19 cellular contexts compared by ENCODE assay signal in the genomic region with DNA sequence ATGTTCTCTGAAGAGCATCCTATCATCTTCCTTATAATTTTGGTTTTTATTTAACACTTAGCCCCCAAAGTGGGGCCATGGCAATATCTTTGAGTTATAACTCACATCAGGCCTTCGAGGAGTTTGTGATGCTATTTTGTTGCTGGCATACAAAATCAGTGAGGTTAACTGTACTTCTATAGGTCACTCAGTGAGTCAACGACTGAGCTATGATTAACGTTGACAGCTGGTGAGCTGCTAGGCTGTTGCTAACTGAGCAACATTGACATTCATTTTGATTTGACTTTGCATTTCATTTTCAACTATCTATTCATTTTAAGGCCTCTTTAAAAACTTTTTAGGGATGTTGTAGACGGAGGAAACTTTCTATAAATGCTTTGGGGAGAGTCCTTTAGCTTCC. TPM values are rescaled to one million over a fixed set of nuclear protein-coding genes. Genes with fewer than 3 reads are reported as not detected.
DNase-seq lines count a peak whose midpoint lies in the region; ATAC-seq and TF ChIP-seq lines count a peak whose summit lies in the region.
"Had no signal": no experiment of that assay in that cellular context is flagged by ENCODE, and none has a peak within 500 bp of the region (broad histone marks: within the 10 kb centered on the region; RNA-seq: fewer than 3 reads in every experiment).

No MANE protein-coding gene starts in this region.

- no peak overlapping the region for H3K4me3 Mint-ChIP-seq in activated CD8-positive, alpha-beta T cell treated with anti-CD3 and anti-CD28 coated beads for 36 hours
- H3K4me3 Mint-ChIP-seq in activated CD8-positive, alpha-beta T cell treated with anti-CD3 and anti-CD28 coated beads, Interleukin-2, amount 10 ng/mL, durations not matched to agents 7 days and 5 days, result no peak overlapping the region
- no peak overlapping the region for H3K4me3 Mint-ChIP-seq in stimulated activated effector memory CD8-positive, alpha-beta T cell treated with anti-CD3 and anti-CD28 coated beads, Interleukin-12 subunit alpha, Interleukin-12 subunit beta, amount 100 ng/mL, for 72 hours
- H3K4me3 Mint-ChIP-seq: CD4-positive, CD25-positive, alpha-beta regulatory T cell had no signal

- no peaks in the 10 kb centered on the region for H3K9me3 ChIP-seq in sigmoid colon
- H3K9me3 ChIP-seq: gastrocnemius medialis, left ventricle myocardium inferior, pancreas, stomach had no signal

- POLR2A ChIA-PET in activated CD8-positive, alpha-beta T cell treated with anti-CD3 and anti-CD28 coated beads for 36 hours (lab: Charles Lee), result no interaction called here
- POLR2A ChIA-PET in activated CD8-positive, alpha-beta T cell treated with anti-CD3 and anti-CD28 coated beads, Interleukin-2, amount 10 ng/mL, durations not matched to agents 7 days and 5 days (lab: Charles Lee), result no interaction called here

- H3K36me3 Mint-ChIP-seq in activated CD8-positive, alpha-beta T cell treated with anti-CD3 and anti-CD28 coated beads for 36 hours (ENCODE audit: low read depth), result peaks cover 9% of the 10 kb centered on the region
- H3K36me3 Mint-ChIP-seq in activated CD8-positive, alpha-beta T cell treated with anti-CD3 and anti-CD28 coated beads, Interleukin-2, amount 10 ng/mL, durations not matched to agents 7 days and 5 days (ENCODE audit: low read depth), result peaks cover 6% of the 10 kb centered on the region
- H3K36me3 Mint-ChIP-seq in stimulated activated effector memory CD8-positive, alpha-beta T cell treated with anti-CD3 and anti-CD28 coated beads, Interleukin-12 subunit alpha, Interleukin-12 subunit beta, amount 100 ng/mL, for 72 hours, result no peaks in the 10 kb centered on the region

- no peaks in the 10 kb centered on the region for H3K36me3 ChIP-seq in sigmoid colon
- H3K36me3 ChIP-seq: gastrocnemius medialis, left ventricle myocardium inferior, pancreas, stomach had no signal

- intact Hi-C loops in activated CD8-positive, alpha-beta T cell treated with anti-CD3 and anti-CD28 coated beads for 36 hours (cut with micrococcal nuclease), result no loop called here
- intact Hi-C loops in sigmoid colon (cut with DNase I), result no loop called here

- no peak for TF ChIP-seq EP300 in sigmoid colon (IDR thresholded peaks at IDR 0.05)

- CTCF ChIA-PET in activated CD8-positive, alpha-beta T cell treated with anti-CD3 and anti-CD28 coated beads for 36 hours (lab: Charles Lee), result interaction anchor here (1.0 kb wide), 1 partner anchor 12 kb away, joined by 3 read pairs; no protein-coding TSS in a partner anchor
- CTCF ChIA-PET in activated CD8-positive, alpha-beta T cell treated with anti-CD3 and anti-CD28 coated beads, Interleukin-2, amount 10 ng/mL, durations not matched to agents 7 days and 5 days (lab: Charles Lee), result interaction anchor here (0.8 to 1.4 kb wide), 4 partner anchors 8 to 152 kb away, joined by 3 to 4 read pairs (median 4); no protein-coding TSS in a partner anchor

- TF ChIP-seq CTCF in activated CD8-positive, alpha-beta T cell treated with anti-CD3 and anti-CD28 coated beads for 36 hours (IDR thresholded peaks at IDR 0.05), result no peak
- no peak for TF ChIP-seq CTCF in sigmoid colon (IDR thresholded peaks at IDR 0.05)

- no peak overlapping the region for H3K4me3 ChIP-seq in sigmoid colon
- H3K4me3 ChIP-seq: gastrocnemius medialis, left ventricle myocardium inferior, pancreas, stomach had no signal

- no peaks in the 10 kb centered on the region for H3K9me3 Mint-ChIP-seq in activated CD8-positive, alpha-beta T cell treated with anti-CD3 and anti-CD28 coated beads for 36 hours
- no peaks in the 10 kb centered on the region for H3K9me3 Mint-ChIP-seq in activated CD8-positive, alpha-beta T cell treated with anti-CD3 and anti-CD28 coated beads, Interleukin-2, amount 10 ng/mL, durations not matched to agents 7 days and 5 days (ENCODE audit: insufficient read depth)
- no peaks in the 10 kb centered on the region for H3K9me3 Mint-ChIP-seq in stimulated activated effector memory CD8-positive, alpha-beta T cell treated with anti-CD3 and anti-CD28 coated beads, Interleukin-12 subunit alpha, Interleukin-12 subunit beta, amount 100 ng/mL, for 72 hours

- peaks cover 0 to 6% (median 0%) of the 10 kb centered on the region in 4 donors for H3K4me1 ChIP-seq in sigmoid colon

- H3K27me3 ChIP-seq in sigmoid colon, result no peaks in the 10 kb centered on the region
- H3K27me3 ChIP-seq: gastrocnemius medialis, pancreas, stomach had no signal

- H3K27ac ChIP-seq in sigmoid colon, result no peak overlapping the region
- H3K27ac ChIP-seq: gastrocnemius medialis, left ventricle myocardium inferior, pancreas, stomach had no signal

- peak; percentile 20 for DNase-seq in activated CD8-positive, alpha-beta T cell treated with anti-CD3 and anti-CD28 coated beads for 36 hours
- DNase-seq in activated CD8-positive, alpha-beta T cell treated with anti-CD3 and anti-CD28 coated beads, Interleukin-2, amount 10 ng/mL, durations not matched to agents 7 days and 5 days, result no peak
- DNase-seq in fibroblast of peridontal ligament (ENCODE audit: extremely low read depth) (peak; percentile 46), NCI-H146 treated with DMSO at 0.1 percent for 48 hours (lab: John Stamatoyannopoulos, UW; ENCODE audit: unreplicated experiment) (no peak), anterior cingulate cortex (lab: John Stamatoyannopoulos, UW) (no peak), sigmoid colon (no peak)
- no peak for DNase-seq in stimulated activated effector memory CD8-positive, alpha-beta T cell treated with anti-CD3 and anti-CD28 coated beads, Interleukin-12 subunit alpha, Interleukin-12 subunit beta, amount 100 ng/mL, for 72 hours (ENCODE audit: low spot score in 2 of 2)
- DNase-seq: activated CD4-positive, alpha-beta T cell treated with anti-CD3 and anti-CD28 coated beads for 1 hour; activated CD8-positive, alpha-beta memory T cell treated with anti-CD3 and anti-CD28 coated beads, Interleukin-2, amount 50 U/mL, for 4 hours; activated naive CD4-positive, alpha-beta T cell treated with anti-CD3 and anti-CD28 coated beads, Interleukin-2, amount 50 U/mL, for 16 hours; CD4-positive, CD25-positive, alpha-beta regulatory T cell; gastrocnemius medialis; left ventricle myocardium inferior; NCI-H146; NK-92 treated with Interleukin-12 subunit alpha and Interleukin-12 subunit beta, amount 100 ng/mL, for 24 hours; pancreas; SHP77 treated with DMSO at 0.1 percent for 48 hours; stomach had no signal

- peaks cover 59% of the 10 kb centered on the region for H3K4me1 Mint-ChIP-seq in activated CD8-positive, alpha-beta T cell treated with anti-CD3 and anti-CD28 coated beads for 36 hours (ENCODE audit: low read depth)
- peaks cover 16% of the 10 kb centered on the region for H3K4me1 Mint-ChIP-seq in activated CD8-positive, alpha-beta T cell treated with anti-CD3 and anti-CD28 coated beads, Interleukin-2, amount 10 ng/mL, durations not matched to agents 7 days and 5 days (ENCODE audit: low read depth)
- H3K4me1 Mint-ChIP-seq in stimulated activated effector memory CD8-positive, alpha-beta T cell treated with anti-CD3 and anti-CD28 coated beads, Interleukin-12 subunit alpha, Interleukin-12 subunit beta, amount 100 ng/mL, for 72 hours, result peaks cover 56% of the 10 kb centered on the region

- H3K27ac Mint-ChIP-seq in activated CD8-positive, alpha-beta T cell treated with anti-CD3 and anti-CD28 coated beads for 36 hours, result no peak overlapping the region
- no peak overlapping the region for H3K27ac Mint-ChIP-seq in activated CD8-positive, alpha-beta T cell treated with anti-CD3 and anti-CD28 coated beads, Interleukin-2, amount 10 ng/mL, durations not matched to agents 7 days and 5 days
- no peak overlapping the region for H3K27ac Mint-ChIP-seq in stimulated activated effector memory CD8-positive, alpha-beta T cell treated with anti-CD3 and anti-CD28 coated beads, Interleukin-12 subunit alpha, Interleukin-12 subunit beta, amount 100 ng/mL, for 72 hours
- H3K27ac Mint-ChIP-seq: CD4-positive, CD25-positive, alpha-beta regulatory T cell had no signal

- TF ChIP-seq POLR2A in sigmoid colon (IDR thresholded peaks at IDR 0.05), result no peak

- peak; percentile 60 for ATAC-seq in activated CD8-positive, alpha-beta T cell treated with anti-CD3 and anti-CD28 coated beads for 36 hours
- ATAC-seq in activated CD8-positive, alpha-beta T cell treated with anti-CD3 and anti-CD28 coated beads, Interleukin-2, amount 10 ng/mL, durations not matched to agents 7 days and 5 days, result no peak
- peak; percentile 55; the same call in 2 of the 3 replicates for ATAC-seq in SK-N-SH treated with all-trans-retinoic acid at 6 μM for 48 hours
- peak; percentile 79 for ATAC-seq in stimulated activated effector memory CD8-positive, alpha-beta T cell treated with anti-CD3 and anti-CD28 coated beads, Interleukin-12 subunit alpha, Interleukin-12 subunit beta, amount 100 ng/mL, for 72 hours
- ATAC-seq: pancreas had no signal

- no peaks in the 10 kb centered on the region for H3K27me3 Mint-ChIP-seq in activated CD8-positive, alpha-beta T cell treated with anti-CD3 and anti-CD28 coated beads for 36 hours
- no peaks in the 10 kb centered on the region for H3K27me3 Mint-ChIP-seq in activated CD8-positive, alpha-beta T cell treated with anti-CD3 and anti-CD28 coated beads, Interleukin-2, amount 10 ng/mL, durations not matched to agents 7 days and 5 days (ENCODE audit: low read depth)
- H3K27me3 Mint-ChIP-seq: CD4-positive, CD25-positive, alpha-beta regulatory T cell had no signal

- 82 to 88% methylated on average over 4 of the region's 4 CpGs for WGBS in sigmoid colon, 2 donors

TF ChIP-seq in SK-N-SH treated with all-trans-retinoic acid at 6 μM for 48 hours, 23 proteins besides CTCF, POLR2A, EP300 and RAD21 (continues in another document):
- TF ChIP-seq GLIS3 (CRISPR knock-in tag; IDR thresholded peaks at IDR 0.05) (no peak), ZNF565 (CRISPR knock-in tag; conservative IDR thresholded peaks at IDR 0.05; ENCODE audit: low read depth) (no peak), POU6F1 (CRISPR knock-in tag; IDR thresholded peaks at IDR 0.05; ENCODE audit: borderline replicate concordance, low read depth) (no peak), ZC3H10 (CRISPR knock-in tag; IDR thresholded peaks at IDR 0.05) (no peak)

RNA-seq across cellular contexts. Expression of gene GPD2, which starts 50.0 kb away (rescaled TPM):
- 10 to 100 TPM; 33.5 to 40.9 TPM for total RNA-seq in activated CD8-positive, alpha-beta T cell treated with anti-CD3 and anti-CD28 coated beads for 36 hours
- 10 to 100 TPM; 13.6 to 14.7 TPM for total RNA-seq in activated CD8-positive, alpha-beta T cell treated with anti-CD3 and anti-CD28 coated beads, Interleukin-2, amount 10 ng/mL, durations not matched to agents 7 days and 5 days
- 10 to 100 TPM; 15.0 to 44.6 (median 17.9) TPM for total RNA-seq in sigmoid colon
- polyA plus RNA-seq in sigmoid colon, result 10 to 100 TPM; 13.2 to 16.4 (median 15.4) TPM

Comparison
In these comparisons a context has a peak if more than half of its experiments do, and no peak if none do; other contexts are left out.
1. DNase-seq: peak in activated CD8-positive, alpha-beta T cell treated with anti-CD3 and anti-CD28 coated beads for 36 hours (single experiment) and fibroblast of peridontal ligament (single experiment); none in activated CD8-positive, alpha-beta T cell treated with anti-CD3 and anti-CD28 coated beads, Interleukin-2, amount 10 ng/mL, durations not matched to agents 7 days and 5 days (single experiment), stimulated activated effector memory CD8-positive, alpha-beta T cell treated with anti-CD3 and anti-CD28 coated beads, Interleukin-12 subunit alpha, Interleukin-12 subunit beta, amount 100 ng/mL, for 72 hours (0 of 2), NCI-H146 treated with DMSO at 0.1 percent for 48 hours (single experiment), anterior cingulate cortex (0 of 58) and sigmoid colon (single experiment).